Comparison of ENCODE assay signal across 15 cellular contexts in the genomic region with DNA sequence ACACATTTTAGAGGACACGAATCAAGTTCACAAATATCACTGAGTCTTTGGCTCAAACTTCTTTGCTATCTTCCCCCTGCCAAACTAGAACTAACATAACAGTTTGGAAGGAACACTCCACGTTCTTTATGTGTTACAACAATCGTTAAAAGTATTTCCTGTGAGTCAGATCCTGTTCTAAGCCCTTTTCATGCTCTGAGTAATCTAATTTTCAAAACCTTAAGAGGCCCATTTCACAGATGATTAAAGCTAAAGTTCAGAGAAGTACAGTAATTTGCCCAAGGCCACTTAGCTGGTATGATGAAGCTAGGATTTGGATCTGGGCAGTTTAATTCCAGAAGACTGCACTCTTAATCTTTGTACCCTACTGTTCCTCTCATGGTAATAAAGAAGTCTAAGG.
A peak's percentile ranks its signal among the peaks of the same experiment; 100 is the strongest.
DNase-seq lines count a peak whose midpoint lies in the region; ATAC-seq and TF ChIP-seq lines count a peak whose summit lies in the region.
"Had no signal": no experiment of that assay in that cellular context is flagged by ENCODE, and none has a peak within 500 bp of the region (broad histone marks: within the 10 kb centered on the region; RNA-seq: fewer than 3 reads in every experiment).

No MANE protein-coding gene starts in this region.

- H3K4me3 ChIP-seq in CD8-positive, alpha-beta memory T cell (ENCODE audit: low read length), result no peak overlapping the region
- H3K4me3 ChIP-seq in NB4 (ENCODE audit: low read depth, low read length) (no peak overlapping the region), brain microvascular endothelial cell (ENCODE audit: low read depth, low read length) (no peak overlapping the region), smooth muscle cell (no peak overlapping the region)
- H3K4me3 ChIP-seq: Peyer's patch had no signal

- H3K4me2 ChIP-seq in smooth muscle cell, result no peak overlapping the region
- H3K4me2 ChIP-seq: KMS-11 had no signal

- POLR2A ChIA-PET in CD8-positive, alpha-beta memory T cell (lab: Charles Lee), result no interaction called here

- H3K27me3 ChIP-seq in CD8-positive, alpha-beta memory T cell (ENCODE audit: insufficient read depth, low read length, poor library complexity, severe bottlenecking), result no peaks in the 10 kb centered on the region
- H3K27me3 ChIP-seq in brain microvascular endothelial cell (replicated peaks) (no peaks in the 10 kb centered on the region), smooth muscle cell (ENCODE audit: low read depth) (no peaks in the 10 kb centered on the region)
- H3K27me3 ChIP-seq: Peyer's patch had no signal

- H3K4me1 Mint-ChIP-seq in CD8-positive, alpha-beta memory T cell, result no peaks in the 10 kb centered on the region
- H3K4me1 Mint-ChIP-seq: CD4-positive, CD25-positive, alpha-beta regulatory T cell; central memory CD8-positive, alpha-beta T cell; memory B cell had no signal

- no peak overlapping the region for H3K9ac ChIP-seq in smooth muscle cell (ENCODE audit: low read depth)
- H3K9ac ChIP-seq: KMS-11 had no signal

- CTCF ChIA-PET in CD8-positive, alpha-beta memory T cell (lab: Charles Lee), result no interaction called here

- H3K27me3 Mint-ChIP-seq in CD8-positive, alpha-beta memory T cell, result no peaks in the 10 kb centered on the region
- H3K27me3 Mint-ChIP-seq: CD4-positive, CD25-positive, alpha-beta regulatory T cell; central memory CD8-positive, alpha-beta T cell; memory B cell had no signal

- no peak overlapping the region for H2AFZ ChIP-seq in smooth muscle cell (ENCODE audit: low read depth)

- peaks cover 0 to 13% (median 3%) of the 10 kb centered on the region in 5 donors for H3K9me3 Mint-ChIP-seq in CD8-positive, alpha-beta memory T cell
- H3K9me3 Mint-ChIP-seq: activated T-helper 1 cell treated with anti-CD3 and anti-CD28 coated beads, Interleukin-12 subunit alpha, Interleukin-12 subunit beta, Interleukin-2, Interleukin-4 antibody, amounts not matched to agents 30 ng/mL and 10 ng/mL and 1 ng/mL, durations not matched to agents 14 hours and 24 hours and 36 hours had no signal

- no peaks in the 10 kb centered on the region for H3K36me3 Mint-ChIP-seq in CD8-positive, alpha-beta memory T cell
- H3K36me3 Mint-ChIP-seq: CD4-positive, CD25-positive, alpha-beta regulatory T cell; memory B cell had no signal

- no peak overlapping the region for H3K27ac Mint-ChIP-seq in CD8-positive, alpha-beta memory T cell
- H3K27ac Mint-ChIP-seq: activated T-helper 1 cell treated with anti-CD3 and anti-CD28 coated beads, Interleukin-12 subunit alpha, Interleukin-12 subunit beta, Interleukin-2, Interleukin-4 antibody, amounts not matched to agents 30 ng/mL and 10 ng/mL and 1 ng/mL, durations not matched to agents 14 hours and 24 hours and 36 hours; CD4-positive, CD25-positive, alpha-beta regulatory T cell; memory B cell had no signal

- TF ChIP-seq POLR2A in NB4 (IDR thresholded peaks at IDR 0.05; ENCODE audit: extremely low read depth, insufficient read length), result no peak

- no peak for DNase-seq in CD8-positive, alpha-beta memory T cell
- DNase-seq in NB4 (ENCODE audit: low read depth) (peak; percentile 15), brain microvascular endothelial cell (peak; percentile 45), kidney tubule cell (ENCODE audit: low spot score) (peak; percentile 49), caudate nucleus (lab: John Stamatoyannopoulos, UW) (no peak), smooth muscle cell (lab: John Stamatoyannopoulos, UW; ENCODE audit: unreplicated experiment) (no peak)
- DNase-seq: activated CD4-positive, CD25-positive, alpha-beta regulatory T cell; CD4-positive, CD25-positive, alpha-beta regulatory T cell; Peyer's patch had no signal

- H3K9me3 ChIP-seq in CD8-positive, alpha-beta memory T cell (ENCODE audit: low read length), result no peaks in the 10 kb centered on the region
- no peaks in the 10 kb centered on the region for H3K9me3 ChIP-seq in smooth muscle cell (replicated peaks; ENCODE audit: low read depth)
- H3K9me3 ChIP-seq: Peyer's patch had no signal

- H3K79me2 ChIP-seq in smooth muscle cell (ENCODE audit: low read depth), result no peaks in the 10 kb centered on the region

- H3K36me3 ChIP-seq in CD8-positive, alpha-beta memory T cell (ENCODE audit: insufficient read depth, low read length), result no peaks in the 10 kb centered on the region
- H3K36me3 ChIP-seq in brain microvascular endothelial cell (replicated peaks) (no peaks in the 10 kb centered on the region), smooth muscle cell (ENCODE audit: low read depth) (no peaks in the 10 kb centered on the region)
- H3K36me3 ChIP-seq: Peyer's patch had no signal

- WGBS in smooth muscle cell (ENCODE audit: low lambda C conversion rate), result 26% methylated on average over 3 of the region's 3 CpGs

- ATAC-seq in GM21576 (IDR thresholded peaks at IDR 0.05; ENCODE audit: unreplicated experiment) (no peak), HG03439 (IDR thresholded peaks at IDR 0.05; ENCODE audit: unreplicated experiment) (no peak)

- peak overlapping the region; percentile 38 for H3K27ac ChIP-seq in CD8-positive, alpha-beta memory T cell (ENCODE audit: low read depth, low read length)
- H3K27ac ChIP-seq in brain microvascular endothelial cell (peak overlapping the region; percentile 76), caudate nucleus (ENCODE audit: low read depth, low read length) (no peak overlapping the region), smooth muscle cell (ENCODE audit: low read depth) (no peak overlapping the region)
- H3K27ac ChIP-seq: KMS-11, Peyer's patch had no signal

- no peaks in the 10 kb centered on the region for H3F3A ChIP-seq in smooth muscle cell (ENCODE audit: low read depth)

- in situ Hi-C loops in brain microvascular endothelial cell (cut with HindIII; ENCODE audit: low pct_ligation_motif_present, low sequenced_read_pairs), result no loop called here

- no peak overlapping the region for H3K4me3 Mint-ChIP-seq in CD8-positive, alpha-beta memory T cell
- H3K4me3 Mint-ChIP-seq: activated T-helper 1 cell treated with anti-CD3 and anti-CD28 coated beads, Interleukin-12 subunit alpha, Interleukin-12 subunit beta, Interleukin-2, Interleukin-4 antibody, amounts not matched to agents 30 ng/mL and 10 ng/mL and 1 ng/mL, durations not matched to agents 14 hours and 24 hours and 36 hours; CD4-positive, CD25-positive, alpha-beta regulatory T cell; central memory CD8-positive, alpha-beta T cell; memory B cell had no signal

- TF ChIP-seq CTCF in NB4 (IDR thresholded peaks at IDR 0.05; ENCODE audit: low read depth, low read length) (no peak), brain microvascular endothelial cell (IDR thresholded peaks at IDR 0.05; ENCODE audit: low read depth, low read length, missing control alignments) (no peak), smooth muscle cell (IDR thresholded peaks at IDR 0.05; ENCODE audit: borderline replicate concordance, insufficient read depth, poor library complexity, severe bottlenecking) (no peak)

- no peaks in the 10 kb centered on the region for H4K20me1 ChIP-seq in smooth muscle cell (ENCODE audit: low read depth)

- no peaks in the 10 kb centered on the region for H3K4me1 ChIP-seq in CD8-positive, alpha-beta memory T cell (ENCODE audit: insufficient read depth, low read length)
- H3K4me1 ChIP-seq in smooth muscle cell (ENCODE audit: low read depth), result peaks cover 7% of the 10 kb centered on the region
- H3K4me1 ChIP-seq: Peyer's patch had no signal

Comparison
In these comparisons a context has a peak if more than half of its experiments do, and no peak if none do; other contexts are left out.
1. DNase-seq: peak in NB4 (single experiment), brain microvascular endothelial cell (single experiment) and kidney tubule cell (single experiment); none in CD8-positive, alpha-beta memory T cell (0 of 5), caudate nucleus (0 of 61) and smooth muscle cell (single experiment).
2. H3K27ac ChIP-seq: peak in CD8-positive, alpha-beta memory T cell (single experiment) and brain microvascular endothelial cell (single experiment); none in caudate nucleus (single experiment) and smooth muscle cell (single experiment).